Comparison of ENCODE assay signal across 1 cellular context in the genomic region with DNA sequence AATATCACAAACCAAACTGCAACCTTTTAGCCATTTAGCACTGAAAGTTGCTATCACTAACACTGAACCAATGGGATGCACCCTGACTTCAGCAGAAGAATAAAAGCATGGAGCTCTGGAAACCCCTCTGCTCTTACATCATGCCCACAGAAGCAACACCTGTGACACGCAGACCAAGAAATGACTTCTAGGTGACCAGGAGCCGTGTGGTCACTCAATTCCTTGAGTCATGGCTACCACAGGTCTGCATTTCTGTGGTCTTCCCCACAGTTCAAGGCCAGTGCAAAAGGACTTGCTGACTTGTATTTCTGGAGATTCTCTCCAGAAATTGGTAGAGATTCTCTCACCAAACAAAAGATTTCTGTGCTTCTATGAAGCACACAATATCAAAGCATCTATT.
TF ChIP-seq lines count a peak whose summit lies in the region.

No MANE protein-coding gene starts in this region.

TF ChIP-seq in A549, 52 proteins besides CTCF, POLR2A, EP300 and RAD21 (continued from another document):
- TF ChIP-seq REST (IDR thresholded peaks at IDR 0.05) (no peak), RFX5 (IDR thresholded peaks at IDR 0.05) (no peak), CHD2 (IDR thresholded peaks at IDR 0.05; ENCODE audit: low read length, partially characterized antibody) (no peak), EHMT2 (IDR thresholded peaks at IDR 0.05; ENCODE audit: low read depth) (no peak)
